In the genomic region with DNA sequence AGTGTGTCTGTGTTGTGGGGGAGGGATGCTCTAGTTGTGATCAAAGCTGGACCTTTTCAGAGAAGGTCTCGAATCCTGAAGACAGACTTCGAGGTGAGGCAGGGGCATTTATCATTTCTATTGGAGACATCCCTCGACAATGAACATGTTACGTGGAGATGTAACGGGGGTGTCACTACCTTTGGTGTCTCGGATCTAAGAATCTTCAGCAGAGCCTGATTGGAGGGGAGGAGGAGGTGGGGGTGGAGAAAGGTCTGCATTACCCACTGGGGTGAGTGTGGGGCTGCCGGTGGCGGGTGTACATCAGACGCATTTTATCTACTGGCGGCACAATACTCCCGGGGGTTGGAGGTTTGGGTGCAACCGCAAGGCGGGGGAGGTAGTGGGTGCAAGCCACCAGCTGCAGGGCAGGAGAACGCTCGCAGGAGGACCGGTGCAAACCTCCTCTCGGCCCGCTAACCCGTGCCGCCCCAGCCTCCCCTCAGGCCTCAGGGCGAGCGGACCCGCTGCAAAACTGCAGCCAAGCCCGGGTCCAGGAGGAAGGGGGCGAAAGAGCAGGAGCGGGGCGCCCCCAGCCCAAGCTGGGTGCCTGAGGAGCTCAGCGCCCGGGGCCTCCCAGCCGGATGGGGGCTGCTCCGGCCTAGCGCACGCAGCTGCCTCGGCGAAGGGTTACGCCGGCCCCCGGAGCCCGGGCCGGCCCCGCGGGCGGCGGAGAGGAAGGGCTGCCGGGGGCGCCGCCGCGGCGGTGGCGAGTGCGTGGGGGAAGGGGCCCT, we compare ENCODE assay signal across 8 cellular contexts. TPM values are rescaled to one million over a fixed set of nuclear protein-coding genes. Genes with fewer than 3 reads are reported as not detected.
A peak's percentile ranks its signal among the peaks of the same experiment; 100 is the strongest.
DNase-seq lines count a peak whose midpoint lies in the region; ATAC-seq and TF ChIP-seq lines count a peak whose summit lies in the region.

No MANE protein-coding gene starts in this region.

- peak overlapping the region; percentile 74 for H3K4me3 Mint-ChIP-seq in Calu3 (ENCODE audit: low read depth, unreplicated experiment)

- H3K27me3 Mint-ChIP-seq in Calu3 (ENCODE audit: unreplicated experiment) = no peaks in the 10 kb centered on the region

- peaks cover 4% of the 10 kb centered on the region; the same call in 1 of the 2 replicates for H4K20me1 ChIP-seq in SU-DHL-6 (ENCODE audit: low read depth, low read length)

- peaks cover 36% of the 10 kb centered on the region for H3K4me1 Mint-ChIP-seq in Calu3 (ENCODE audit: low read depth, unreplicated experiment)

- H3K4me1 ChIP-seq in right cardiac atrium (ENCODE audit: control insufficient read depth, insufficient read depth, low read length) = peaks cover 6% of the 10 kb centered on the region
- H3K4me1 ChIP-seq in aorta (ENCODE audit: control insufficient read depth in 1 of 2, insufficient read depth in 2 of 2, low read length in 2 of 2) = peaks cover 0 to 3% of the 10 kb centered on the region in 2 donors

- peaks cover 4% of the 10 kb centered on the region; the same call in 1 of the 2 replicates for H3F3A ChIP-seq in SU-DHL-6 (ENCODE audit: insufficient read depth)

- ATAC-seq in GM21360 (IDR thresholded peaks at IDR 0.05; ENCODE audit: unreplicated experiment) = peak; percentile 20
- ATAC-seq in right cardiac atrium = peak; percentile 42 to 47
- ATAC-seq in aorta (ENCODE audit: low FRiP score) = peak; percentile 51

- peak overlapping the region; percentile 88 for H3K27ac Mint-ChIP-seq in Calu3 (ENCODE audit: unreplicated experiment)

- H3K27ac ChIP-seq in SU-DHL-6 (ENCODE audit: low read depth, low read length) (peak overlapping the region; percentile 89), right cardiac atrium (ENCODE audit: low read length) (peak overlapping the region; percentile 97), aorta (ENCODE audit: low read depth in 1 of 2, low read length in 2 of 2) (peak overlapping the region in 1 of 2 donors; percentile 84)

- peaks cover 51% of the 10 kb centered on the region for H3K79me2 ChIP-seq in SU-DHL-6 (ENCODE audit: insufficient read depth, low read length)

- DNase-seq in Calu3 = peak; percentile 49
- peak; percentile 49 for DNase-seq in HuH-7 (ENCODE audit: low spot score)
- DNase-seq in activated naive CD8-positive, alpha-beta T cell treated with anti-CD3 and anti-CD28 coated beads, Interleukin-2, amount 50 U/mL, for 16 hours (ENCODE audit: low read depth, low spot score) = peak; percentile 40
- peak in 2 of 3 donors; percentile 26 to 78 for DNase-seq in right cardiac atrium
- peak; percentile 40 for DNase-seq in renal cortical epithelial cell (ENCODE audit: low read depth)
- peak; percentile 67 to 78 for DNase-seq in aorta

- peaks cover 22% of the 10 kb centered on the region for H3K36me3 Mint-ChIP-seq in Calu3 (ENCODE audit: insufficient read depth, unreplicated experiment)

- H2AFZ ChIP-seq in SU-DHL-6 (ENCODE audit: low read depth, low read length, severe bottlenecking) = no peak overlapping the region

- CTCF ChIA-PET in Calu3 (lab: Charles Lee) = interaction anchor here (1.3 to 1.5 kb wide), 2 partner anchors 14 to 22 kb away, joined by 3 read pairs; no protein-coding TSS in a partner anchor

- WGBS in right cardiac atrium = under 1% methylated on average over 52 of the region's 52 CpGs
- WGBS in aorta, 2 donors = 0 to 1% methylated on average over 26 to 52 of the region's 52 CpGs

- no TSS peak for BruUV-seq in Calu3 (replicated peaks; lab: Mats Ljungman, UMichigan)

- peak overlapping the region; percentile 76 for H3K4me2 ChIP-seq in SU-DHL-6 (ENCODE audit: low read depth, low read length, poor library complexity, severe bottlenecking)

- H3K9me3 ChIP-seq in SU-DHL-6 (ENCODE audit: insufficient read depth, low read length) (no peaks in the 10 kb centered on the region), right cardiac atrium (ENCODE audit: control insufficient read depth, low read length) (no peaks in the 10 kb centered on the region), aorta (ENCODE audit: control insufficient read depth, low read length) (no peaks in the 10 kb centered on the region)

- H3K4me3 ChIP-seq in SU-DHL-6 (ENCODE audit: insufficient read depth, low read length, poor library complexity, severe bottlenecking) = peak overlapping the region; percentile 82
- peak overlapping the region; percentile 94 for H3K4me3 ChIP-seq in right cardiac atrium (ENCODE audit: low read length)
- H3K4me3 ChIP-seq in aorta (ENCODE audit: low read length in 2 of 2) = peak overlapping the region; percentile 89 to 96

- peak overlapping the region; percentile 92 for H3K9ac ChIP-seq in SU-DHL-6 (ENCODE audit: low read length)

- no peaks in the 10 kb centered on the region for H3K9me3 Mint-ChIP-seq in Calu3 (ENCODE audit: low read depth, unreplicated experiment)

- no peaks in the 10 kb centered on the region for H3K27me3 ChIP-seq in SU-DHL-6 (ENCODE audit: low read length)
- no peaks in the 10 kb centered on the region for H3K27me3 ChIP-seq in right cardiac atrium (ENCODE audit: control insufficient read depth, insufficient read depth)
- no peaks in the 10 kb centered on the region for H3K27me3 ChIP-seq in aorta (ENCODE audit: control insufficient read depth in 1 of 2, insufficient read depth in 2 of 2, low read length in 1 of 2)

- intact Hi-C loops in Calu3 (cut with micrococcal nuclease; ENCODE audit: unreplicated experiment) = loop anchor here (2.0 kb wide), 1 partner anchor 47 kb away; no protein-coding TSS in a partner anchor
- intact Hi-C loops in right cardiac atrium (cut with DNase I) = no loop called here
- intact Hi-C loops in aorta (cut with DNase I) = loop anchor here in 1 of 2 donors (5.0 kb wide), 1 partner anchor 44 kb away; no protein-coding TSS in a partner anchor

- H3K36me3 ChIP-seq in SU-DHL-6 (ENCODE audit: low read length) (no peaks in the 10 kb centered on the region), aorta (ENCODE audit: control insufficient read depth in 1 of 2, insufficient read depth in 2 of 2, low read length in 1 of 2) (no peaks in the 10 kb centered on the region)

- H3K9me2 ChIP-seq in SU-DHL-6 (replicated peaks; ENCODE audit: insufficient read depth, low read length) = no peaks in the 10 kb centered on the region

- TF ChIP-seq CTCF in Calu3 (IDR thresholded peaks at IDR 0.05; ENCODE audit: unreplicated experiment) (no peak), SU-DHL-6 (IDR thresholded peaks at IDR 0.05; ENCODE audit: insufficient read depth, low read length, poor library complexity, severe bottlenecking) (no peak)

RNA-seq across cellular contexts. Expression of gene ZNF652, which starts 0.7 kb away (rescaled TPM):
- 41.9 and 42.8 TPM in 2 replicates for total RNA-seq in Calu3 (2022)
- 10 to 100 TPM; 23.7 to 30.7 (median 24.4) TPM for total RNA-seq in right cardiac atrium
- 15.3 TPM for polyA plus RNA-seq in right cardiac atrium
- 11.5 and 28.4 TPM in 2 replicates for total RNA-seq in renal cortical epithelial cell
- 10 to 100 TPM; 41.0 to 52.8 TPM for total RNA-seq in aorta
- 10 to 100 TPM in 1 of 2 donors, 1 to 10 TPM in 1; 7.5 to 12.4 TPM for polyA plus RNA-seq in aorta

RNA-seq across cellular contexts. Expression of gene PHB1, which starts 53.4 kb away (rescaled TPM):
- total RNA-seq in Calu3 (2022) (413 and 469 TPM in 2 replicates), right cardiac atrium (100 to 1,000 TPM; 186 to 239 (median 201) TPM), renal cortical epithelial cell (166 and 219 TPM in 2 replicates), aorta (10 to 100 TPM; 73.2 to 76.0 TPM)
- polyA plus RNA-seq in right cardiac atrium (230 TPM), aorta (10 to 100 TPM; 67.9 to 91.3 TPM)
